Comparison of ENCODE assay signal across 24 cellular contexts in the genomic region with DNA sequence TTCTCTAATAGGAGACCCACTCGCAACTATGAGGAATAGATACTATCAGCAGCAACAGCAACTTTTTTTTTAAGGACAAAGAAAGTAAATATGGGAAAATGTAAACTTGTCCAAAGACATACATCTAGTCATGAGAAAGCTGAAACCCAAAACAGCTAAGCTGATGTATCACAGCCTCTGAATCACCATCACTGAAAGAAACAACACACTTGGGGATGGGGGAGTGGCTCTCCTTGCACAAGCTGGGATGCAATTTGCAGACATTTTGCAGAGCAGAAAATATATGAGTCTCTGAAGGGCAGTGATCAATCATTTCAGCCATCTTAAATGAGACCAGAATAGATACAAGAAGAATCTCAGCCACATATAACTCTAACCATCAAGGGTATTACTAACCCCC.
"Had no signal": no experiment of that assay in that cellular context is flagged by ENCODE, and none has a peak within 500 bp of the region (broad histone marks: within the 10 kb centered on the region; RNA-seq: fewer than 3 reads in every experiment).

No MANE protein-coding gene starts in this region.

- H3K4me1 ChIP-seq: foreskin keratinocyte, tibial nerve, uterus had no signal

- H3K27ac ChIP-seq: cardiac muscle cell, foreskin keratinocyte, tibial nerve, uterus had no signal

- H3K27me3 ChIP-seq: cardiac muscle cell, esophagus muscularis mucosa, foreskin keratinocyte, tibial nerve, uterus had no signal

- H3K4me3 ChIP-seq: cardiac muscle cell, esophagus muscularis mucosa, lung, tibial nerve, uterus had no signal

- H3K27me3 Mint-ChIP-seq: dendritic cell treated with granulocyte-macrophage colony-stimulating factor and Interleukin-4, amounts not matched to agents 40 ng/mL and 50 ng/mL, for 4 days had no signal

- DNase-seq: activated CD4-positive, alpha-beta T cell treated with anti-CD3 and anti-CD28 coated beads, Interleukin-2, amount 50 U/mL, for 1 hour; activated CD8-positive, alpha-beta memory T cell treated with anti-CD3 and anti-CD28 coated beads for 24 hours; activated CD8-positive, alpha-beta memory T cell treated with anti-CD3 and anti-CD28 coated beads, Interleukin-2, amount 50 U/mL, for 48 hours; activated gamma-delta T cell treated with Interleukin-2 at 50 U/mL for 16 hours; activated T-cell treated with anti-CD3 and anti-CD28 coated beads, Interleukin-2, amount 50 U/mL, for 72 hours; effector CD8-positive, alpha-beta T cell; foreskin keratinocyte; hypothalamus; islet precursor cell; nephron progenitor cell; retina; stimulated activated CD4-positive, alpha-beta T cell treated with anti-CD3 and anti-CD28 coated beads, Interleukin-2, amount 100 ng/mL, for 24 hours; stimulated activated naive CD4-positive, alpha-beta T cell treated with Interleukin-2 at 50 U/mL for 16 hours; substantia nigra; T-helper 9 cell; uterus had no signal

- ATAC-seq: activated CD4-positive, CD25-positive, alpha-beta regulatory T cell treated with anti-CD3 and anti-CD28 coated beads, Interleukin-2, amount 50 U/mL, for 24 hours; activated naive CD4-positive, alpha-beta T cell treated with anti-CD3 and anti-CD28 coated beads, Interleukin-2, amount 50 U/mL, for 72 hours; activated T-cell treated with anti-CD3 and anti-CD28 coated beads, Interleukin-2, amount 50 U/mL, for 72 hours; foreskin keratinocyte; left lobe of liver had no signal

- H3K27ac Mint-ChIP-seq: activated naive CD4-positive, alpha-beta T cell treated with anti-CD3 and anti-CD28 coated beads, Interleukin-2, amount 50 U/mL, for 72 hours; activated T-cell treated with anti-CD3 and anti-CD28 coated beads, Interleukin-2, amount 50 U/mL, for 72 hours; dendritic cell treated with granulocyte-macrophage colony-stimulating factor and Interleukin-4, amounts not matched to agents 40 ng/mL and 50 ng/mL, for 4 days; nephron progenitor cell had no signal

- H3K36me3 Mint-ChIP-seq: activated naive CD4-positive, alpha-beta T cell treated with anti-CD3 and anti-CD28 coated beads, Interleukin-2, amount 50 U/mL, for 72 hours had no signal

- H3K9me3 ChIP-seq: esophagus muscularis mucosa, tibial nerve, uterus had no signal

- H3K4me3 Mint-ChIP-seq: activated T-cell treated with anti-CD3 and anti-CD28 coated beads, Interleukin-2, amount 50 U/mL, for 72 hours; dendritic cell treated with granulocyte-macrophage colony-stimulating factor and Interleukin-4, amounts not matched to agents 40 ng/mL and 50 ng/mL, for 4 days; nephron progenitor cell had no signal

- H3K36me3 ChIP-seq: cardiac muscle cell, esophagus muscularis mucosa, tibial nerve, uterus had no signal
